Comparison of ENCODE assay signal across 1 cellular context in genomic region chr6:41645007-41645618, GRCh38.
A peak's percentile ranks its signal among the peaks of the same experiment; 100 is the strongest.
TF ChIP-seq lines count a peak whose summit lies in the region.

No MANE protein-coding gene starts in this region.

TF ChIP-seq in H1, 55 proteins besides CTCF, POLR2A, EP300 and RAD21:
- TF ChIP-seq EZH2 (IDR thresholded peaks at IDR 0.05; ENCODE audit: low read depth, low read length, severe bottlenecking) (peak; percentile 21), EGR1 (IDR thresholded peaks at IDR 0.05; ENCODE audit: borderline replicate concordance, low read depth, low read length) (peak; percentile 19; the same call in 1 of the 2 replicates), GABPA (IDR thresholded peaks at IDR 0.05; ENCODE audit: borderline replicate concordance, insufficient read depth, low read length) (no peak), ASH2L (IDR thresholded peaks at IDR 0.05; ENCODE audit: low read length) (peak; percentile 24), TEAD4 (IDR thresholded peaks at IDR 0.05; ENCODE audit: low read depth, low read length) (no peak)
TF ChIP-seq in H1: peak in this region for 3.
